Comparison of ENCODE assay signal across 1 cellular context in genomic region chr6:110882824-110883554, GRCh38.
TF ChIP-seq lines count a peak whose summit lies in the region.

No MANE protein-coding gene starts in this region.

TF ChIP-seq in A549, 52 proteins besides CTCF, POLR2A, EP300 and RAD21 (continued from another document):
- TF ChIP-seq REST (IDR thresholded peaks at IDR 0.05) = no peak
